Comparison of ENCODE assay signal across 16 cellular contexts in the genomic region with DNA sequence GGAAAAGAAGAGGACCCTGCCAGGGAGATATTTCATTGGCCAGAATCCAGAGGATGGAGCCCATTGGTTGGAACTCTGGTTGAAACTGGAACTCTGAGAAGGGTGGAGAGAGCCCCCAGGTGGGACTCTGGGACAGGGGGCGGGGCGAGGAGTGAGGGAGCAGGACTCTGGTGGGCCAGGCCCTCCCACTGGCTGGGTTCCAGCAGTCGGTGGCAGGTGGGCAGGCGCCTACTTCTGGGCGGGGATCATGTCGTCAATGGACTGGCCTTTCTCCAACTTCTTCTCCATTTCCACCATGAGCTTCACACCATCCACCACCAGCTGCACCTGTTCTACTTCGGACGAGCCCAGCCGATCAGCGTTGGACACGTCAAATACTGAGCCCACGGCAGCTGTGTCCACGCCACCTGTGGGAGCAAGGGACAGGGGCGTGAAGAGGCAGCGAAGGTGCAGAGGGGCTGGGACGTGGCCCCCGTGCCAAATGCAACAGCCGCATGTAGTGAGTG. TPM values are rescaled to one million over a fixed set of nuclear protein-coding genes. Genes with fewer than 3 reads are reported as not detected.
DNase-seq lines count a peak whose midpoint lies in the region; ATAC-seq and TF ChIP-seq lines count a peak whose summit lies in the region.
"Had no signal": no experiment of that assay in that cellular context is flagged by ENCODE, and none has a peak within 500 bp of the region (broad histone marks: within the 10 kb centered on the region; RNA-seq: fewer than 3 reads in every experiment).

No MANE protein-coding gene starts in this region.

- no peak for TF ChIP-seq EP300 in suprapubic skin (IDR thresholded peaks at IDR 0.05)

- H2AK5ac ChIP-seq in mesendoderm (ENCODE audit: low read length), result no peak overlapping the region

- no peak overlapping the region for H2BK5ac ChIP-seq in mesendoderm (ENCODE audit: low read length)

- no CpG with 5 or more reads among the region's 18 CpGs for WGBS in mesendoderm (ENCODE audit: extremely low coverage, insufficient coverage, low lambda C conversion rate)
- 54% methylated on average over 18 of the region's 18 CpGs for WGBS in suprapubic skin

- no peak overlapping the region for H4K8ac ChIP-seq in mesendoderm (ENCODE audit: low read depth, low read length)

- no peaks in the 10 kb centered on the region for H3K79me2 ChIP-seq in mesendoderm (ENCODE audit: control insufficient read depth, insufficient read depth, low read length)

- H3K36me3 ChIP-seq in mesendoderm (ENCODE audit: control insufficient read depth, insufficient read depth, low read length), result no peaks in the 10 kb centered on the region
- H3K36me3 ChIP-seq in tibial artery, result peaks cover 3 to 15% (median 13%) of the 10 kb centered on the region in 3 donors
- peaks cover 14% of the 10 kb centered on the region for H3K36me3 ChIP-seq in suprapubic skin
- H3K36me3 ChIP-seq: thoracic aorta had no signal

- H3K27me3 ChIP-seq in mesendoderm (ENCODE audit: insufficient read depth, low read length, poor library complexity), result no peaks in the 10 kb centered on the region
- peaks cover 0 to 8% of the 10 kb centered on the region in 2 donors for H3K27me3 ChIP-seq in tibial artery
- H3K27me3 ChIP-seq in suprapubic skin, result no peaks in the 10 kb centered on the region

- H3K56ac ChIP-seq in mesendoderm (ENCODE audit: low read length), result no peak overlapping the region

- DNase-seq in DMS79 treated with DMSO at 0.1 percent for 48 hours (lab: John Stamatoyannopoulos, UW) (peak; percentile 72), NCI-H128 (lab: John Stamatoyannopoulos, UW; ENCODE audit: unreplicated experiment) (peak; percentile 63), NCI-H748 (lab: John Stamatoyannopoulos, UW; ENCODE audit: unreplicated experiment) (peak; percentile 96), mesendoderm (peak; percentile 44), tibial artery (no peak), suprapubic skin (ENCODE audit: low spot score in 2 of 2) (no peak)
- DNase-seq in effector memory CD8-positive, alpha-beta T cell, result no peak
- DNase-seq: activated effector memory CD4-positive, alpha-beta T cell treated with anti-CD3 and anti-CD28 coated beads, Interleukin-2, amount 50 U/mL, for 16 hours; C1 segment of cervical spinal cord; esophagus squamous epithelium; GF-D8; naive thymus-derived CD4-positive, alpha-beta T cell; NCI-H1417 treated with DMSO at 0.1 percent for 48 hours had no signal

- TF ChIP-seq CTCF in tibial artery (IDR thresholded peaks at IDR 0.05) (no peak), suprapubic skin (IDR thresholded peaks at IDR 0.05) (no peak)

- no peak overlapping the region for H3K4me3 Mint-ChIP-seq in effector memory CD8-positive, alpha-beta T cell
- H3K4me3 Mint-ChIP-seq: naive thymus-derived CD4-positive, alpha-beta T cell had no signal

- H3K4me1 Mint-ChIP-seq in effector memory CD8-positive, alpha-beta T cell (ENCODE audit: low read depth in 2 of 2), result peaks cover 5 to 8% of the 10 kb centered on the region in 2 donors

- no peak for TF ChIP-seq POLR2A in suprapubic skin (IDR thresholded peaks at IDR 0.05)

- no peak overlapping the region for H4K5ac ChIP-seq in mesendoderm (ENCODE audit: low read length)

- peaks cover 5 to 6% of the 10 kb centered on the region in 2 donors for H3K27me3 Mint-ChIP-seq in effector memory CD8-positive, alpha-beta T cell

- no peaks in the 10 kb centered on the region for H3K4me1 ChIP-seq in mesendoderm (ENCODE audit: control insufficient read depth, low read depth, low read length)
- no peaks in the 10 kb centered on the region for H3K4me1 ChIP-seq in tibial artery
- H3K4me1 ChIP-seq in suprapubic skin, result peaks cover 17% of the 10 kb centered on the region

- H3K27ac ChIP-seq in mesendoderm (ENCODE audit: low read depth, low read length) (no peak overlapping the region), tibial artery (no peak overlapping the region), suprapubic skin (no peak overlapping the region)
- H3K27ac ChIP-seq: esophagus squamous epithelium, thoracic aorta, VCaP had no signal

- no peak overlapping the region for H3K23ac ChIP-seq in mesendoderm (ENCODE audit: low read length)

- no peak overlapping the region for H3K4me3 ChIP-seq in mesendoderm (ENCODE audit: low read length)
- H3K4me3 ChIP-seq in tibial artery, result no peak overlapping the region
- H3K4me3 ChIP-seq in suprapubic skin, result no peak overlapping the region
- H3K4me3 ChIP-seq: esophagus squamous epithelium, thoracic aorta had no signal

- intact Hi-C loops in tibial artery (cut with DNase I; ENCODE audit: low total_unique reads), result no loop called here

- no peaks in the 10 kb centered on the region for H3K79me1 ChIP-seq in mesendoderm (ENCODE audit: low read length)

- ATAC-seq in effector memory CD8-positive, alpha-beta T cell (replicated peaks), result no peak
- ATAC-seq: naive thymus-derived CD4-positive, alpha-beta T cell had no signal

- H3K27ac Mint-ChIP-seq in effector memory CD8-positive, alpha-beta T cell, result no peak overlapping the region

- H3K36me3 Mint-ChIP-seq in effector memory CD8-positive, alpha-beta T cell (ENCODE audit: insufficient read depth), result peaks cover 9% of the 10 kb centered on the region

- H3K4me2 ChIP-seq in mesendoderm (ENCODE audit: low read length), result no peak overlapping the region

- H3K9ac ChIP-seq in mesendoderm (ENCODE audit: low read length), result no peak overlapping the region

- peaks cover 0 to 4% (median 0%) of the 10 kb centered on the region in 3 donors for H3K9me3 ChIP-seq in tibial artery
- H3K9me3 ChIP-seq in suprapubic skin, result no peaks in the 10 kb centered on the region
- H3K9me3 ChIP-seq: esophagus squamous epithelium, thoracic aorta had no signal

- H3K4ac ChIP-seq in mesendoderm (ENCODE audit: low read depth, low read length), result no peak overlapping the region

- no peak overlapping the region for H2BK120ac ChIP-seq in mesendoderm (ENCODE audit: low read depth, low read length)

- no peak overlapping the region for H3K18ac ChIP-seq in mesendoderm (ENCODE audit: low read length)

- H3K9me3 Mint-ChIP-seq in effector memory CD8-positive, alpha-beta T cell, result no peaks in the 10 kb centered on the region

- no peak overlapping the region for H2BK15ac ChIP-seq in mesendoderm (replicated peaks; ENCODE audit: low read depth)

RNA-seq across cellular contexts. Expression of gene CKM, which starts 16.1 kb away (rescaled TPM):
- 0.08 TPM for polyA plus RNA-seq in mesendoderm (2013, experiment 1 of 2)
- polyA plus RNA-seq in mesendoderm (2013, experiment 2 of 2), result 0.13 TPM
- total RNA-seq in suprapubic skin, result not detected
- total RNA-seq: esophagus squamous epithelium; left lobe of liver; naive thymus-derived CD4-positive, alpha-beta T cell had no signal
- polyA plus RNA-seq: naive thymus-derived CD4-positive, alpha-beta T cell had no signal

RNA-seq across cellular contexts. Expression of gene KLC3, which starts 34.0 kb away (rescaled TPM):
- 1.1 TPM for polyA plus RNA-seq in mesendoderm (2013, experiment 1 of 2)
- 1.3 TPM for polyA plus RNA-seq in mesendoderm (2013, experiment 2 of 2)
- total RNA-seq in suprapubic skin, result 100 to 1,000 TPM in 3 of 4 donors, 10 to 100 TPM in 1; 73.4 to 132 (median 109) TPM
- total RNA-seq: left lobe of liver; naive thymus-derived CD4-positive, alpha-beta T cell; thoracic aorta had no signal

RNA-seq across cellular contexts. Expression of gene MARK4, which starts 55.5 kb away (rescaled TPM):
- polyA plus RNA-seq in mesendoderm (2013, experiment 1 of 2), result 14.0 TPM
- 13.7 TPM for polyA plus RNA-seq in mesendoderm (2013, experiment 2 of 2)
- total RNA-seq in suprapubic skin, result 10 to 100 TPM; 37.4 to 56.2 (median 49.0) TPM

Comparison
In these comparisons a context has a peak if more than half of its experiments do, and no peak if none do; other contexts are left out.
1. DNase-seq: peak in DMS79 treated with DMSO at 0.1 percent for 48 hours (single experiment), NCI-H128 (single experiment), NCI-H748 (single experiment) and mesendoderm (single experiment); none in tibial artery (0 of 2), effector memory CD8-positive, alpha-beta T cell (0 of 3) and suprapubic skin (0 of 2).